Comparison of ENCODE assay signal across 26 cellular contexts in the genomic region with DNA sequence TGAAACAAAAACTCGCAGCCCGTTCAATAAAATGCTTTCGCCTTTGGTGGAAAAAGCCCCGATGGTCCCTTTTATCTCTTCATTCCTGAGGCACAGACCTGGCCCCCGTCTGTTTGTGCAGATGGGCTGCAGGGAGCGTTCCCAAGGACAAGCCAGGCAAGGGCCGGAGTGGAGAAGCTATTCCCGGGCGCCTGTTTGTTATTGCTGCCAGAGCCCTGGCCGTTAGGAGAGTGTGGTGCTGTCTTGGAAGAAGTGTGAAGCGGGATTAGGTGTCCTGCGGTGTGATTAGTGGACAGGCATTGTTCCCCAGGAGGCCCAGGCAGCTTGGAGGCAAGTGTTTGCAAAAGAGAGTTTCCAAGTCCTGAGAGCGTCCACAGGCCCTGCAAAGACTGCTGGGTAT.
DNase-seq lines count a peak whose midpoint lies in the region; ATAC-seq and TF ChIP-seq lines count a peak whose summit lies in the region.
"Had no signal": no experiment of that assay in that cellular context is flagged by ENCODE, and none has a peak within 500 bp of the region (broad histone marks: within the 10 kb centered on the region; RNA-seq: fewer than 3 reads in every experiment).

No MANE protein-coding gene starts in this region.

- POLR2A ChIA-PET in T-cell (lab: Charles Lee), result no interaction called here

- H3K4me3 Mint-ChIP-seq in GM23338, result no peak overlapping the region
- H3K4me3 Mint-ChIP-seq in T-cell, result no peak overlapping the region
- no peak overlapping the region for H3K4me3 Mint-ChIP-seq in activated naive CD4-positive, alpha-beta T cell treated with anti-CD3 and anti-CD28 coated beads for 36 hours
- H3K4me3 Mint-ChIP-seq: activated B cell treated with CpG ODN at 0.5 μM for 24 hours; activated naive CD8-positive, alpha-beta T cell treated with anti-CD3 and anti-CD28 coated beads, Interleukin-2, amount 10 ng/mL, durations not matched to agents 7 days and 5 days; IgD-negative memory B cell had no signal

- H3K27me3 Mint-ChIP-seq in GM23338 (ENCODE audit: insufficient read depth, low read depth, poor library complexity) (peaks cover 11% of the 10 kb centered on the region), T-cell (no peaks in the 10 kb centered on the region)
- no peaks in the 10 kb centered on the region for H3K27me3 Mint-ChIP-seq in activated naive CD4-positive, alpha-beta T cell treated with anti-CD3 and anti-CD28 coated beads for 36 hours (ENCODE audit: low read depth)
- H3K27me3 Mint-ChIP-seq: activated B cell treated with CpG ODN at 0.5 μM for 24 hours; activated naive CD8-positive, alpha-beta T cell treated with anti-CD3 and anti-CD28 coated beads, Interleukin-2, amount 10 ng/mL, durations not matched to agents 7 days and 5 days; IgD-negative memory B cell had no signal

- CTCF ChIA-PET in T-cell (lab: Charles Lee), result no interaction called here
- CTCF ChIA-PET in activated naive CD4-positive, alpha-beta T cell treated with anti-CD3 and anti-CD28 coated beads for 36 hours (lab: Charles Lee), result interaction anchor here (0.8 kb wide), 2 partner anchors 8 to 16 kb away, joined by 3 to 4 read pairs; no protein-coding TSS in a partner anchor

- H3K9me2 ChIP-seq in GM23338 (ENCODE audit: insufficient read depth), result no peaks in the 10 kb centered on the region

- H3K4me2 ChIP-seq in GM23338 (no peak overlapping the region), neuronal stem cell (ENCODE audit: insufficient read depth, low read length, poor library complexity, severe bottlenecking) (peak overlapping the region; percentile 28)
- H3K4me2 ChIP-seq: BLaER1 had no signal

- H4K8ac ChIP-seq in neuronal stem cell (ENCODE audit: low read depth, low read length), result no peak overlapping the region

- peak overlapping the region; percentile 94 for H3K18ac ChIP-seq in neuronal stem cell (ENCODE audit: low read length)

- 0 out of 2 replicates have a peak overlapping the region, but pooled peaks have one; percentile 43 for H3K27ac Mint-ChIP-seq in GM23338
- no peak overlapping the region for H3K27ac Mint-ChIP-seq in T-cell
- no peak overlapping the region for H3K27ac Mint-ChIP-seq in activated naive CD4-positive, alpha-beta T cell treated with anti-CD3 and anti-CD28 coated beads for 36 hours
- H3K27ac Mint-ChIP-seq: activated B cell treated with CpG ODN at 0.5 μM for 24 hours; activated naive CD8-positive, alpha-beta T cell treated with anti-CD3 and anti-CD28 coated beads, Interleukin-2, amount 10 ng/mL, durations not matched to agents 7 days and 5 days; IgD-negative memory B cell had no signal

- H3K23ac ChIP-seq in neuronal stem cell (ENCODE audit: low read depth, low read length, poor library complexity), result no peak overlapping the region

- no peaks in the 10 kb centered on the region for H3K36me3 ChIP-seq in GM23338 (ENCODE audit: insufficient read depth)
- peaks cover 4 to 23% of the 10 kb centered on the region in 2 donors for H3K36me3 ChIP-seq in neuronal stem cell (replicated peaks in 1 of 2; ENCODE audit: control insufficient read depth in 2 of 2, insufficient read depth in 2 of 2, low read length in 2 of 2)
- no peaks in the 10 kb centered on the region for H3K36me3 ChIP-seq in right lobe of liver
- H3K36me3 ChIP-seq: gastrocnemius medialis had no signal

- DNase-seq in GM23338 (ENCODE audit: low spot score), result peak; percentile 29
- peak; percentile 27 for DNase-seq in astrocyte of the hippocampus (ENCODE audit: low read depth, low spot score)
- peak; percentile 61 for DNase-seq in iPS-NIHi11 (ENCODE audit: low spot score)
- DNase-seq in neuronal stem cell (ENCODE audit: low spot score), result peak; percentile 49
- DNase-seq in right lobe of liver, result no peak
- DNase-seq in stimulated activated CD4-positive, alpha-beta T cell treated with anti-CD3 and anti-CD28 coated beads, Interleukin-4, amount 100 ng/mL, for 4 hours, result no peak
- no peak for DNase-seq in T-cell
- no peak for DNase-seq in activated naive CD4-positive, alpha-beta T cell treated with anti-CD3 and anti-CD28 coated beads for 36 hours
- DNase-seq: activated B cell treated with CpG ODN at 0.5 μM for 24 hours; activated CD4-positive, alpha-beta T cell treated with anti-CD3 and anti-CD28 coated beads, Interleukin-2, amount 50 U/mL, for 48 hours; activated CD8-positive, alpha-beta memory T cell treated with anti-CD3 and anti-CD28 coated beads, Interleukin-2, amount 50 U/mL, for 4 hours; activated naive CD8-positive, alpha-beta T cell treated with anti-CD3 and anti-CD28 coated beads, Interleukin-2, amount 10 ng/mL, durations not matched to agents 7 days and 5 days; body of pancreas; gastrocnemius medialis; kidney; NCI-H1092 treated with DMSO at 0.1 percent for 48 hours; NCI-H1930; NCI-H226; occipital lobe; SHP77; spleen; stimulated activated CD4-positive, alpha-beta T cell treated with anti-CD3 and anti-CD28 coated beads, Interleukin-4, amount 100 ng/mL, for 24 hours; stimulated activated naive CD4-positive, alpha-beta T cell treated with Interleukin-2 at 50 U/mL for 16 hours had no signal

- H3K4me1 Mint-ChIP-seq in GM23338 (peaks cover 16% of the 10 kb centered on the region), T-cell (peaks cover 14 to 22% (median 14%) of the 10 kb centered on the region in 3 donors)
- peaks cover 13% of the 10 kb centered on the region for H3K4me1 Mint-ChIP-seq in activated naive CD4-positive, alpha-beta T cell treated with anti-CD3 and anti-CD28 coated beads for 36 hours (ENCODE audit: low read depth)

- H3K4me3 ChIP-seq in GM23338 (no peak overlapping the region), neuronal stem cell (ENCODE audit: low read length in 2 of 2) (no peak overlapping the region), right lobe of liver (no peak overlapping the region)
- H3K4me3 ChIP-seq: BLaER1, body of pancreas, esophagus muscularis mucosa, gastrocnemius medialis, spleen had no signal

- H3K4me1 ChIP-seq in GM23338 (ENCODE audit: insufficient read depth) (no peaks in the 10 kb centered on the region), neuronal stem cell (ENCODE audit: control insufficient read depth in 2 of 2, insufficient read depth in 1 of 2, low read depth in 1 of 2, low read length in 2 of 2) (peaks cover 3 to 14% of the 10 kb centered on the region in 2 donors), right lobe of liver (no peaks in the 10 kb centered on the region)
- H3K4me1 ChIP-seq: body of pancreas, gastrocnemius medialis had no signal

- H3K27me3 ChIP-seq in GM23338 (ENCODE audit: insufficient read depth), result no peaks in the 10 kb centered on the region
- H3K27me3 ChIP-seq in neuronal stem cell (ENCODE audit: control insufficient read depth in 3 of 3, insufficient read depth in 3 of 3, low read depth in 1 of 3, low read length in 3 of 3), result peaks cover 0 to 3% (median 0%) of the 10 kb centered on the region in 3 experiments
- H3K27me3 ChIP-seq in right lobe of liver, result no peaks in the 10 kb centered on the region
- H3K27me3 ChIP-seq: BLaER1, body of pancreas, esophagus muscularis mucosa, gastrocnemius medialis, spleen had no signal

- H3K4ac ChIP-seq in neuronal stem cell (ENCODE audit: low read length), result no peak overlapping the region

- no CpG with 5 or more reads among the region's 13 CpGs for WGBS in neuronal stem cell (ENCODE audit: extremely low coverage in 2 of 2, insufficient read length in 2 of 2, insufficient replicate concordance in 1 of 2), 2 donors
- WGBS in right lobe of liver (ENCODE audit: insufficient coverage, low coverage, low lambda C conversion rate, missing lambda C conversion rate), result 64% methylated on average over 4 of the region's 13 CpGs

- no peak overlapping the region for H2AK5ac ChIP-seq in neuronal stem cell (ENCODE audit: low read depth, low read length)

- H3K27ac ChIP-seq in GM23338 (ENCODE audit: low read depth) (no peak overlapping the region), neuronal stem cell (replicated peaks; ENCODE audit: low read length) (peak overlapping the region; percentile 92), right lobe of liver (no peak overlapping the region)
- H3K27ac ChIP-seq: BLaER1, body of pancreas, gastrocnemius medialis had no signal

- peaks cover 5% of the 10 kb centered on the region for H4K20me1 ChIP-seq in GM23338 (replicated peaks; ENCODE audit: insufficient read depth)

- H2BK12ac ChIP-seq in neuronal stem cell (ENCODE audit: low read length), result no peak overlapping the region

- H2AFZ ChIP-seq in GM23338 (no peak overlapping the region), neuronal stem cell (ENCODE audit: low read length) (no peak overlapping the region)

- ATAC-seq in GM23338 (peak; percentile 50), right lobe of liver (no peak), T-cell (replicated peaks in 1 of 4) (no peak)
- ATAC-seq: body of pancreas, gastrocnemius medialis had no signal

- no peak overlapping the region for H3K14ac ChIP-seq in neuronal stem cell (ENCODE audit: low read length)

- no peak overlapping the region for H4K91ac ChIP-seq in neuronal stem cell (ENCODE audit: low read depth, low read length, poor library complexity)

- H3K9me3 Mint-ChIP-seq in GM23338 (no peaks in the 10 kb centered on the region), T-cell (peaks cover 0 to 4% (median 0%) of the 10 kb centered on the region in 3 donors)
- no peaks in the 10 kb centered on the region for H3K9me3 Mint-ChIP-seq in activated naive CD4-positive, alpha-beta T cell treated with anti-CD3 and anti-CD28 coated beads for 36 hours
- H3K9me3 Mint-ChIP-seq: activated B cell treated with CpG ODN at 0.5 μM for 24 hours; activated naive CD8-positive, alpha-beta T cell treated with anti-CD3 and anti-CD28 coated beads, Interleukin-2, amount 10 ng/mL, durations not matched to agents 7 days and 5 days had no signal

- H3K79me2 ChIP-seq in GM23338 (replicated peaks; ENCODE audit: insufficient read depth), result 0 out of 2 replicates have a peak, but pooled peaks cover 4% of the 10 kb centered on the region

- TF ChIP-seq POLR2A in right lobe of liver (IDR thresholded peaks at IDR 0.05), result no peak

- H2BK120ac ChIP-seq in neuronal stem cell (ENCODE audit: low read depth, low read length), result no peak overlapping the region

- H3K36me3 Mint-ChIP-seq in GM23338 (ENCODE audit: low read depth) (peaks cover 3% of the 10 kb centered on the region), T-cell (peaks cover 39% of the 10 kb centered on the region)
- H3K36me3 Mint-ChIP-seq in activated naive CD4-positive, alpha-beta T cell treated with anti-CD3 and anti-CD28 coated beads for 36 hours (ENCODE audit: low read depth), result peaks cover 2% of the 10 kb centered on the region

- H3K9me3 ChIP-seq in neuronal stem cell (replicated peaks in 1 of 2; ENCODE audit: control insufficient read depth in 2 of 2, insufficient read depth in 1 of 2, low read depth in 1 of 2, low read length in 2 of 2) (peaks cover 2 to 7% of the 10 kb centered on the region in 2 donors), right lobe of liver (no peaks in the 10 kb centered on the region)
- H3K9me3 ChIP-seq: BLaER1, body of pancreas, esophagus muscularis mucosa, gastrocnemius medialis, spleen had no signal

- no peak overlapping the region for H3K9ac ChIP-seq in neuronal stem cell (ENCODE audit: low read depth, low read length, poor library complexity)
- H3K9ac ChIP-seq: BLaER1 had no signal

- H2BK15ac ChIP-seq in neuronal stem cell (ENCODE audit: low read length), result no peak overlapping the region

- H3F3A ChIP-seq in GM23338 (replicated peaks; ENCODE audit: low read depth), result 0 out of 2 replicates have a peak, but pooled peaks cover 3% of the 10 kb centered on the region

- TF ChIP-seq CTCF in GM23338 (conservative IDR thresholded peaks at IDR 0.05; ENCODE audit: low read depth in 2 of 2) (no peak), right lobe of liver (IDR thresholded peaks at IDR 0.05) (no peak)

- intact Hi-C loops in right lobe of liver (cut with DNase I), result no loop called here
- intact Hi-C loops in activated naive CD4-positive, alpha-beta T cell treated with anti-CD3 and anti-CD28 coated beads for 36 hours (cut with micrococcal nuclease), result loop anchor here (10.0 kb wide), 1 partner anchor 373 kb away; no protein-coding TSS in a partner anchor

- H3K79me1 ChIP-seq in neuronal stem cell (ENCODE audit: low read depth, low read length), result no peaks in the 10 kb centered on the region

- no peak overlapping the region for H2BK5ac ChIP-seq in neuronal stem cell (ENCODE audit: low read length)

Comparison
In these comparisons a context has a peak if more than half of its experiments do, and no peak if none do; other contexts are left out.
1. DNase-seq: peak in GM23338 (single experiment), astrocyte of the hippocampus (single experiment), iPS-NIHi11 (single experiment) and neuronal stem cell (single experiment); none in right lobe of liver (0 of 3), stimulated activated CD4-positive, alpha-beta T cell treated with anti-CD3 and anti-CD28 coated beads, Interleukin-4, amount 100 ng/mL, for 4 hours (0 of 2), T-cell (0 of 34) and activated naive CD4-positive, alpha-beta T cell treated with anti-CD3 and anti-CD28 coated beads for 36 hours (single experiment).